1 cellular context compared by ENCODE assay signal in genomic region chr5:317086-317811, GRCh38.
A peak's percentile ranks its signal among the peaks of the same experiment; 100 is the strongest.
TF ChIP-seq lines count a peak whose summit lies in the region.

No MANE protein-coding gene starts in this region.

TF ChIP-seq in K562, 482 proteins besides CTCF, POLR2A, EP300 and RAD21 (continued from another document):
- peak; percentile 69 for TF ChIP-seq POLR2G (IDR thresholded peaks at IDR 0.05; ENCODE audit: low read depth, low read length)
- no peak for TF ChIP-seq SREBF2 (CRISPR knock-in tag; IDR thresholded peaks at IDR 0.05)
- TF ChIP-seq HMBOX1 (IDR thresholded peaks at IDR 0.05): no peak
- TF ChIP-seq SMAD1 (IDR thresholded peaks at IDR 0.05; ENCODE audit: low read depth, low read length, partially characterized antibody): no peak
- peak in 1 of 3 experiments; percentile 30 for TF ChIP-seq YY1 (IDR thresholded peaks at IDR 0.05; ENCODE audit: borderline replicate concordance in 1 of 3, control insufficient read depth in 1 of 3, extremely low read depth in 1 of 3, insufficient read depth in 3 of 3, insufficient read length in 1 of 3, insufficient replicate concordance in 2 of 3, low read depth in 1 of 3, low read length in 2 of 3)
- TF ChIP-seq TFAP4 (CRISPR knock-in tag; IDR thresholded peaks at IDR 0.05; ENCODE audit: borderline replicate concordance): peak; percentile 56; the same call in 1 of the 2 replicates
- no peak for TF ChIP-seq ETV6 (IDR thresholded peaks at IDR 0.05; ENCODE audit: borderline replicate concordance in 1 of 2, low read depth in 2 of 2, low read length in 1 of 2)
- TF ChIP-seq ETV6 (CRISPR knock-in tag; IDR thresholded peaks at IDR 0.05; ENCODE audit: borderline replicate concordance): no peak
- no peak for TF ChIP-seq CHCHD3 (CRISPR knock-in tag; IDR thresholded peaks at IDR 0.05)
- TF ChIP-seq YBX1 (IDR thresholded peaks at IDR 0.05): no peak
- TF ChIP-seq GABPB1 (CRISPR knock-in tag; IDR thresholded peaks at IDR 0.05): 0 out of 2 replicates have a peak, but pooled peaks have one; percentile 33
- no peak for TF ChIP-seq SP2 (IDR thresholded peaks at IDR 0.05; ENCODE audit: extremely low read depth, low read depth, low read length, poor library complexity, severe bottlenecking)
- TF ChIP-seq TBP (optimal IDR thresholded peaks at IDR 0.05; ENCODE audit: low read depth, low read length): no peak
- no peak for TF ChIP-seq ZNF384 (IDR thresholded peaks at IDR 0.05; ENCODE audit: low read depth, low read length)
- no peak for TF ChIP-seq CEBPG (CRISPR knock-in tag; IDR thresholded peaks at IDR 0.05)
- no peak for TF ChIP-seq CEBPG (tag; conservative IDR thresholded peaks at IDR 0.05 in 1 of 2, IDR thresholded peaks at IDR 0.05 in 1 of 2)
- no peak for TF ChIP-seq ARNT (IDR thresholded peaks at IDR 0.05)
- peak; percentile 50 for TF ChIP-seq MEIS2 (IDR thresholded peaks at IDR 0.05; ENCODE audit: partially characterized antibody)
- TF ChIP-seq RBFOX2 (IDR thresholded peaks at IDR 0.05; ENCODE audit: low read depth, low read length): 0 out of 2 replicates have a peak, but pooled peaks have one; percentile 22
- TF ChIP-seq, protein P1, sequence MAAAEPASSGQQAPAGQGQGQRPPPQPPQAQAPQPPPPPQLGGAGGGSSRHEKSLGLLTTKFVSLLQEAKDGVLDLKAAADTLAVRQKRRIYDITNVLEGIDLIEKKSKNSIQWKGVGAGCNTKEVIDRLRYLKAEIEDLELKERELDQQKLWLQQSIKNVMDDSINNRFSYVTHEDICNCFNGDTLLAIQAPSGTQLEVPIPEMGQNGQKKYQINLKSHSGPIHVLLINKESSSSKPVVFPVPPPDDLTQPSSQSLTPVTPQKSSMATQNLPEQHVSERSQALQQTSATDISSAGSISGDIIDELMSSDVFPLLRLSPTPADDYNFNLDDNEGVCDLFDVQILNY (CRISPR knock-in tag; IDR thresholded peaks at IDR 0.05): no peak
- TF ChIP-seq HCFC1 (IDR thresholded peaks at IDR 0.05; ENCODE audit: low read depth, low read length): 0 out of 2 replicates have a peak, but pooled peaks have one; percentile 17
- no peak for TF ChIP-seq MTA3 (IDR thresholded peaks at IDR 0.05; ENCODE audit: borderline replicate concordance)
- TF ChIP-seq, protein P2, sequence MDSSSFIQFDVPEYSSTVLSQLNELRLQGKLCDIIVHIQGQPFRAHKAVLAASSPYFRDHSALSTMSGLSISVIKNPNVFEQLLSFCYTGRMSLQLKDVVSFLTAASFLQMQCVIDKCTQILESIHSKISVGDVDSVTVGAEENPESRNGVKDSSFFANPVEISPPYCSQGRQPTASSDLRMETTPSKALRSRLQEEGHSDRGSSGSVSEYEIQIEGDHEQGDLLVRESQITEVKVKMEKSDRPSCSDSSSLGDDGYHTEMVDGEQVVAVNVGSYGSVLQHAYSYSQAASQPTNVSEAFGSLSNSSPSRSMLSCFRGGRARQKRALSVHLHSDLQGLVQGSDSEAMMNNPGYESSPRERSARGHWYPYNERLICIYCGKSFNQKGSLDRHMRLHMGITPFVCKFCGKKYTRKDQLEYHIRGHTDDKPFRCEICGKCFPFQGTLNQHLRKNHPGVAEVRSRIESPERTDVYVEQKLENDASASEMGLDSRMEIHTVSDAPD (CRISPR knock-in tag; IDR thresholded peaks at IDR 0.05): no peak
- no peak for TF ChIP-seq PYGO2 (tag; IDR thresholded peaks at IDR 0.05)
- no peak for TF ChIP-seq RBBP5 (IDR thresholded peaks at IDR 0.05; ENCODE audit: borderline replicate concordance, insufficient read depth, low read length, poor library complexity, severe bottlenecking)
- no peak for TF ChIP-seq BMI1 (IDR thresholded peaks at IDR 0.05; ENCODE audit: low read length)
- TF ChIP-seq JUND (IDR thresholded peaks at IDR 0.05; ENCODE audit: borderline replicate concordance, low read depth, low read length): 0 out of 2 replicates have a peak, but pooled peaks have one; percentile 32
- no peak for TF ChIP-seq JUND (tag; IDR thresholded peaks at IDR 0.05; ENCODE audit: borderline replicate concordance, low read depth, low read length)
- TF ChIP-seq ZNF79 (CRISPR knock-in tag; IDR thresholded peaks at IDR 0.05; ENCODE audit: low read depth): no peak
- TF ChIP-seq RBM22 (IDR thresholded peaks at IDR 0.05; ENCODE audit: low read depth, low read length, poor library complexity, severe bottlenecking): peak; percentile 55
- TF ChIP-seq ZNF764 (CRISPR knock-in tag; IDR thresholded peaks at IDR 0.05; ENCODE audit: low read depth): peak; percentile 89
- TF ChIP-seq ZNF165 (CRISPR knock-in tag; IDR thresholded peaks at IDR 0.05; ENCODE audit: borderline replicate concordance): no peak
- TF ChIP-seq MYNN (IDR thresholded peaks at IDR 0.05): 0 out of 2 replicates have a peak, but pooled peaks have one; percentile 41
- no peak for TF ChIP-seq MYNN (CRISPR knock-in tag; IDR thresholded peaks at IDR 0.05)
- TF ChIP-seq HDAC2 (IDR thresholded peaks at IDR 0.05): no peak
- TF ChIP-seq EP400 (IDR thresholded peaks at IDR 0.05): no peak
- TF ChIP-seq FOXA1 (IDR thresholded peaks at IDR 0.05; ENCODE audit: borderline replicate concordance): no peak
- TF ChIP-seq ZNF830 (CRISPR knock-in tag; IDR thresholded peaks at IDR 0.05): no peak
- TF ChIP-seq NFE2 (IDR thresholded peaks at IDR 0.05; ENCODE audit: low read depth): no peak
- 0 out of 2 replicates have a peak, but pooled peaks have one; percentile 17 for TF ChIP-seq CREM (IDR thresholded peaks at IDR 0.05; ENCODE audit: low read depth)
- no peak for TF ChIP-seq ATF2 (CRISPR knock-in tag; IDR thresholded peaks at IDR 0.05)
TF ChIP-seq in K562: peak in this region for 31.
